21 cellular contexts compared by ENCODE assay signal in the genomic region with DNA sequence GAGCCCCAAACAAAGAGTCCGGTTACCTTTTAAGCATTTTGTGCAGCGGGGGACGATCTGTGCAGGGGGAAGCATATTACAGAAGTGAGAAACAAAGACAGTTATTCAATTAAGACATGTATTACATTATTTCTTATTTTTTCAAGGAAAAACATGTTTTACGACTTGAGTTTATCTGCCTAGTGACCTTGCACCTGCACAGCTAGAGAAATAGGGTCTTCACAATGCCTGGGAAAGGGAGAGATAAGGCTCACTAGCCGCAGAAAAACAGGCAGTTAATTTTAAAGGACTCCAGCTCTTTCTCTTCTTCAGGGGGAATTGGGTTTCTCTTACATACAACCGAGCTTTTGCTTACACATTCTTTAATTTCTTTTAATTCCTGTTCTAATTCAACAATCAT. TPM values are rescaled to one million over a fixed set of nuclear protein-coding genes. Genes with fewer than 3 reads are reported as not detected.
"Had no signal": no experiment of that assay in that cellular context is flagged by ENCODE, and none has a peak within 500 bp of the region (broad histone marks: within the 10 kb centered on the region; RNA-seq: fewer than 3 reads in every experiment).

No MANE protein-coding gene starts in this region.

RNA-seq across cellular contexts. Expression of a gene that starts 15.2 kb away (rescaled TPM):
- total RNA-seq: activated naive CD4-positive, alpha-beta T cell treated with anti-CD3 and anti-CD28 coated beads for 36 hours; activated naive CD4-positive, alpha-beta T cell treated with anti-CD3 and anti-CD28 coated beads, Interleukin-2, amount 50 U/mL, for 72 hours; activated naive CD8-positive, alpha-beta T cell treated with anti-CD3 and anti-CD28 coated beads for 36 hours; activated naive CD8-positive, alpha-beta T cell treated with anti-CD3 and anti-CD28 coated beads, Interleukin-2, amount 10 ng/mL, durations not matched to agents 7 days and 5 days; activated T-cell treated with anti-CD3 and anti-CD28 coated beads, Interleukin-2, amount 50 U/mL, for 4 hours; activated T-cell treated with anti-CD3 and anti-CD28 coated beads, Interleukin-2, amount 50 U/mL, for 72 hours; activated T-helper 1 cell treated with anti-CD3 and anti-CD28 coated beads, Interleukin-12 subunit alpha, Interleukin-12 subunit beta, Interleukin-2, Interleukin-4 antibody, amounts not matched to agents 30 ng/mL and 10 ng/mL and 1 ng/mL, durations not matched to agents 14 hours and 24 hours and 36 hours; activated T-helper 17 cell treated with anti-CD3 and anti-CD28 coated beads, Interleukin-2, amount 50 U/mL, for 72 hours; activated T-helper 2 cell treated with anti-CD3 and anti-CD28 coated beads, Interferon-gamma antibody, Interleukin-2, Interleukin-4, amounts not matched to agents 10 μg/mL and 5 μg/mL and 100 μg/mL, durations not matched to agents 14 hours and 24 hours and 36 hours; adrenal gland; aorta; ascending aorta; astrocyte; body of pancreas; breast epithelium; bronchial epithelial cell; cardiac muscle cell; chondrocyte had no signal
- polyA plus RNA-seq: adrenal gland, aorta, cardiac muscle cell had no signal

RNA-seq across cellular contexts. Expression of a gene that starts 16.8 kb away (rescaled TPM):
- total RNA-seq: activated naive CD4-positive, alpha-beta T cell treated with anti-CD3 and anti-CD28 coated beads for 36 hours; activated naive CD4-positive, alpha-beta T cell treated with anti-CD3 and anti-CD28 coated beads, Interleukin-2, amount 50 U/mL, for 72 hours; activated naive CD8-positive, alpha-beta T cell treated with anti-CD3 and anti-CD28 coated beads for 36 hours; activated naive CD8-positive, alpha-beta T cell treated with anti-CD3 and anti-CD28 coated beads, Interleukin-2, amount 10 ng/mL, durations not matched to agents 7 days and 5 days; activated T-cell treated with anti-CD3 and anti-CD28 coated beads, Interleukin-2, amount 50 U/mL, for 4 hours; activated T-cell treated with anti-CD3 and anti-CD28 coated beads, Interleukin-2, amount 50 U/mL, for 72 hours; activated T-helper 1 cell treated with anti-CD3 and anti-CD28 coated beads, Interleukin-12 subunit alpha, Interleukin-12 subunit beta, Interleukin-2, Interleukin-4 antibody, amounts not matched to agents 30 ng/mL and 10 ng/mL and 1 ng/mL, durations not matched to agents 14 hours and 24 hours and 36 hours; activated T-helper 17 cell treated with anti-CD3 and anti-CD28 coated beads, Interleukin-2, amount 50 U/mL, for 72 hours; activated T-helper 2 cell treated with anti-CD3 and anti-CD28 coated beads, Interferon-gamma antibody, Interleukin-2, Interleukin-4, amounts not matched to agents 10 μg/mL and 5 μg/mL and 100 μg/mL, durations not matched to agents 14 hours and 24 hours and 36 hours; ascending aorta; astrocyte; bronchial epithelial cell; cardiac muscle cell; cerebellum; chondrocyte had no signal
- polyA plus RNA-seq: cardiac muscle cell had no signal

RNA-seq across cellular contexts. Expression of a gene that starts 31.4 kb away (rescaled TPM):
- total RNA-seq: activated naive CD4-positive, alpha-beta T cell treated with anti-CD3 and anti-CD28 coated beads for 36 hours; activated naive CD4-positive, alpha-beta T cell treated with anti-CD3 and anti-CD28 coated beads, Interleukin-2, amount 50 U/mL, for 72 hours; activated naive CD8-positive, alpha-beta T cell treated with anti-CD3 and anti-CD28 coated beads for 36 hours; activated naive CD8-positive, alpha-beta T cell treated with anti-CD3 and anti-CD28 coated beads, Interleukin-2, amount 10 ng/mL, durations not matched to agents 7 days and 5 days; activated T-cell treated with anti-CD3 and anti-CD28 coated beads, Interleukin-2, amount 50 U/mL, for 4 hours; activated T-cell treated with anti-CD3 and anti-CD28 coated beads, Interleukin-2, amount 50 U/mL, for 72 hours; activated T-helper 1 cell treated with anti-CD3 and anti-CD28 coated beads, Interleukin-12 subunit alpha, Interleukin-12 subunit beta, Interleukin-2, Interleukin-4 antibody, amounts not matched to agents 30 ng/mL and 10 ng/mL and 1 ng/mL, durations not matched to agents 14 hours and 24 hours and 36 hours; activated T-helper 17 cell treated with anti-CD3 and anti-CD28 coated beads, Interleukin-2, amount 50 U/mL, for 72 hours; activated T-helper 2 cell treated with anti-CD3 and anti-CD28 coated beads, Interferon-gamma antibody, Interleukin-2, Interleukin-4, amounts not matched to agents 10 μg/mL and 5 μg/mL and 100 μg/mL, durations not matched to agents 14 hours and 24 hours and 36 hours; adrenal gland; aorta; ascending aorta; astrocyte; body of pancreas; breast epithelium; bronchial epithelial cell; cardiac muscle cell; cardiac septum; cerebellum; chondrocyte had no signal
- polyA plus RNA-seq: adipose tissue, adrenal gland, aorta, cardiac muscle cell had no signal

RNA-seq across cellular contexts. Expression of a gene that starts 54.7 kb away (rescaled TPM):
- total RNA-seq: activated naive CD4-positive, alpha-beta T cell treated with anti-CD3 and anti-CD28 coated beads for 36 hours; activated naive CD4-positive, alpha-beta T cell treated with anti-CD3 and anti-CD28 coated beads, Interleukin-2, amount 50 U/mL, for 72 hours; activated naive CD8-positive, alpha-beta T cell treated with anti-CD3 and anti-CD28 coated beads for 36 hours; activated naive CD8-positive, alpha-beta T cell treated with anti-CD3 and anti-CD28 coated beads, Interleukin-2, amount 10 ng/mL, durations not matched to agents 7 days and 5 days; activated T-cell treated with anti-CD3 and anti-CD28 coated beads, Interleukin-2, amount 50 U/mL, for 4 hours; activated T-cell treated with anti-CD3 and anti-CD28 coated beads, Interleukin-2, amount 50 U/mL, for 72 hours; activated T-helper 1 cell treated with anti-CD3 and anti-CD28 coated beads, Interleukin-12 subunit alpha, Interleukin-12 subunit beta, Interleukin-2, Interleukin-4 antibody, amounts not matched to agents 30 ng/mL and 10 ng/mL and 1 ng/mL, durations not matched to agents 14 hours and 24 hours and 36 hours; activated T-helper 17 cell treated with anti-CD3 and anti-CD28 coated beads, Interleukin-2, amount 50 U/mL, for 72 hours; activated T-helper 2 cell treated with anti-CD3 and anti-CD28 coated beads, Interferon-gamma antibody, Interleukin-2, Interleukin-4, amounts not matched to agents 10 μg/mL and 5 μg/mL and 100 μg/mL, durations not matched to agents 14 hours and 24 hours and 36 hours; adrenal gland; aorta; ascending aorta; astrocyte; body of pancreas; breast epithelium; bronchial epithelial cell; cardiac muscle cell; cardiac septum; cerebellum; chondrocyte had no signal
- polyA plus RNA-seq: adipose tissue, adrenal gland, aorta, cardiac muscle cell had no signal
